Comparison of ENCODE assay signal across 32 cellular contexts in the genomic region with DNA sequence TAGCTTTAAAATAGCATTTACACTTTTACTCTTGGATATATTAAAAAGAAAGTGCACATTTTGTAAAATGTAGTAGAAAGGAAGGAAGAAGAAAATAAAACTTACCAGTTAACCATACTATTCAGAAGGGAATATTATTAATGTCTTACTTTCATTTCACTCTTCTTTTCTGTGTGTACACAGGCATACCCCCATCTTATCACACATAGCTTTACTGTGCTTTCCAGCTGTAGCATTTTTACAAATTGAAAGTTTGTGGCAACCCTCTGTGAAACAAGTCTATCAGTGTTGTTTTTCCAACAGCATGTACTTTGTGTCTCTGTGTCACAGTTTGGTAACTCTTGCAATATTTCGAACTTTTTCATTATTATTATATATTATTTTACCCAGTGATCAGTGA.
"Had no signal": no experiment of that assay in that cellular context is flagged by ENCODE, and none has a peak within 500 bp of the region (broad histone marks: within the 10 kb centered on the region; RNA-seq: fewer than 3 reads in every experiment).

No MANE protein-coding gene starts in this region.

- FAIRE-seq: bronchial epithelial cell had no signal

- H3K4me1 Mint-ChIP-seq: activated B cell treated with CpG ODN at 0.5 μM for 24 hours had no signal

- H3K36me3 ChIP-seq: esophagus muscularis mucosa, gastrocnemius medialis, WERI-Rb-1 had no signal

- H3K27ac Mint-ChIP-seq: activated B cell treated with CpG ODN at 0.5 μM for 24 hours; activated CD8-positive, alpha-beta T cell treated with anti-CD3 and anti-CD28 coated beads for 36 hours; activated naive CD8-positive, alpha-beta T cell treated with anti-CD3 and anti-CD28 coated beads for 36 hours; activated T-helper 17 cell treated with anti-CD3 and anti-CD28 coated beads, Interleukin-2, amount 50 U/mL, for 72 hours; brain; T-helper 17 cell; T-helper 2 cell treated with Interferon-gamma antibody and Interleukin-4, amounts not matched to agents 5 μg/mL and 100 μg/mL, for 36 hours had no signal

- H3K4me3 Mint-ChIP-seq: activated B cell treated with CpG ODN at 0.5 μM for 24 hours; activated CD8-positive, alpha-beta T cell treated with anti-CD3 and anti-CD28 coated beads for 36 hours; activated naive CD8-positive, alpha-beta T cell treated with anti-CD3 and anti-CD28 coated beads for 36 hours; activated T-cell treated with anti-CD3 and anti-CD28 coated beads, Interleukin-2, amount 50 U/mL, for 4 hours; activated T-helper 17 cell treated with anti-CD3 and anti-CD28 coated beads, Interleukin-2, amount 50 U/mL, for 72 hours; brain; central memory CD8-positive, alpha-beta T cell; effector memory CD8-positive, alpha-beta T cell; T-helper 17 cell; T-helper 2 cell treated with Interferon-gamma antibody and Interleukin-4, amounts not matched to agents 5 μg/mL and 100 μg/mL, for 36 hours had no signal

- DNase-seq: activated B cell treated with CpG ODN at 0.5 μM for 24 hours; activated CD4-positive, alpha-beta T cell treated with anti-CD3 and anti-CD28 coated beads for 48 hours; activated CD4-positive, alpha-beta T cell treated with anti-CD3 and anti-CD28 coated beads, Interleukin-2, amount 50 U/mL, for 1 hour; activated CD4-positive, alpha-beta T cell treated with anti-CD3 and anti-CD28 coated beads, Interleukin-2, amount 50 U/mL, for 48 hours; activated CD8-positive, alpha-beta memory T cell treated with anti-CD3 and anti-CD28 coated beads for 24 hours; activated CD8-positive, alpha-beta T cell treated with anti-CD3 and anti-CD28 coated beads for 36 hours; activated effector memory CD4-positive, alpha-beta T cell treated with Interleukin-2 at 50 U/mL for 16 hours; activated gamma-delta T cell treated with Interleukin-2 at 50 U/mL for 16 hours; activated naive CD4-positive, alpha-beta T cell treated with anti-CD3 and anti-CD28 coated beads, Interleukin-2, amount 50 U/mL, for 16 hours; activated naive CD4-positive, alpha-beta T cell treated with Interleukin-2 at 50 U/mL for 16 hours; activated naive CD8-positive, alpha-beta T cell treated with anti-CD3 and anti-CD28 coated beads for 36 hours; activated T-cell treated with anti-CD3 and anti-CD28 coated beads, Interleukin-2, amount 50 U/mL, for 4 hours; cortex of kidney; dermis blood vessel endothelial cell; effector CD4-positive, alpha-beta T cell; effector memory CD8-positive, alpha-beta T cell; erythroblast; foreskin keratinocyte; gastrocnemius medialis; glutamatergic neuron; T-helper 1 cell; T-helper 17 cell; T1000; WERI-Rb-1 had no signal

- H3K9me3 ChIP-seq: gastrocnemius medialis had no signal

- H3K4me1 ChIP-seq: foreskin keratinocyte had no signal

- H3K4me3 ChIP-seq: ascending aorta, esophagus muscularis mucosa, gastrocnemius medialis had no signal

- H3K27ac ChIP-seq: ascending aorta, esophagus muscularis mucosa, foreskin keratinocyte, gastrocnemius medialis, WERI-Rb-1 had no signal

- ATAC-seq: activated CD4-positive, CD25-positive, alpha-beta regulatory T cell treated with anti-CD3 and anti-CD28 coated beads, Interleukin-2, amount 50 U/mL, for 24 hours; activated CD8-positive, alpha-beta T cell treated with anti-CD3 and anti-CD28 coated beads for 36 hours; activated T-cell treated with anti-CD3 and anti-CD28 coated beads, Interleukin-2, amount 50 U/mL, for 4 hours; activated T-helper 17 cell treated with anti-CD3 and anti-CD28 coated beads, Interleukin-2, amount 50 U/mL, for 72 hours; effector memory CD8-positive, alpha-beta T cell; foreskin keratinocyte; gastrocnemius medialis; T-helper 17 cell had no signal

- H3K27me3 Mint-ChIP-seq: activated B cell treated with CpG ODN at 0.5 μM for 24 hours; activated CD8-positive, alpha-beta T cell treated with anti-CD3 and anti-CD28 coated beads for 36 hours; activated naive CD8-positive, alpha-beta T cell treated with anti-CD3 and anti-CD28 coated beads for 36 hours; activated T-helper 17 cell treated with anti-CD3 and anti-CD28 coated beads, Interleukin-2, amount 50 U/mL, for 72 hours; brain; central memory CD8-positive, alpha-beta T cell; effector memory CD8-positive, alpha-beta T cell; T-helper 17 cell had no signal

- H3K9me3 Mint-ChIP-seq: activated B cell treated with CpG ODN at 0.5 μM for 24 hours; activated T-cell treated with anti-CD3 and anti-CD28 coated beads, Interleukin-2, amount 50 U/mL, for 4 hours; central memory CD8-positive, alpha-beta T cell; effector memory CD8-positive, alpha-beta T cell had no signal

- H3K27me3 ChIP-seq: ascending aorta, esophagus muscularis mucosa, foreskin keratinocyte, gastrocnemius medialis had no signal
